Comparison of ENCODE assay signal across 16 cellular contexts in genomic region chr3:152230367-152230766, GRCh38. TPM values are rescaled to one million over a fixed set of nuclear protein-coding genes. Genes with fewer than 3 reads are reported as not detected.
DNase-seq lines count a peak whose midpoint lies in the region; ATAC-seq, FAIRE-seq and TF ChIP-seq lines count a peak whose summit lies in the region.
"Had no signal": no experiment of that assay in that cellular context is flagged by ENCODE, and none has a peak within 500 bp of the region (broad histone marks: within the 10 kb centered on the region; RNA-seq: fewer than 3 reads in every experiment).

No MANE protein-coding gene starts in this region.

- BruUV-seq in HepG2 (replicated peaks; lab: Mats Ljungman, UMichigan) = no TSS peak

- H3K4me3 Mint-ChIP-seq in activated CD4-positive, alpha-beta memory T cell treated with anti-CD3 and anti-CD28 coated beads for 36 hours = no peak overlapping the region
- no peak overlapping the region for H3K4me3 Mint-ChIP-seq in activated CD4-positive, alpha-beta memory T cell treated with anti-CD3 and anti-CD28 coated beads, Interleukin-2, amount 10 ng/mL, durations not matched to agents 7 days and 5 days
- peak overlapping the region; percentile 50 for H3K4me3 Mint-ChIP-seq in CD4-positive, alpha-beta T cell
- peak overlapping the region; percentile 63 for H3K4me3 Mint-ChIP-seq in activated T-helper 17 cell treated with anti-CD3 and anti-CD28 coated beads, Interleukin-2, amount 50 U/mL, for 72 hours
- H3K4me3 Mint-ChIP-seq: B cell, IgD-negative memory B cell had no signal

- no peaks in the 10 kb centered on the region for H3K27me3 ChIP-seq in CD4-positive, alpha-beta T cell (ENCODE audit: control insufficient read depth, insufficient read depth, low read length)
- H3K27me3 ChIP-seq in HepG2 (ENCODE audit: control insufficient read depth in 1 of 2, insufficient read depth in 2 of 2, low read length in 2 of 2) (no peaks in the 10 kb centered on the region), psoas muscle (ENCODE audit: insufficient read depth in 3 of 3, low read length in 2 of 3) (no peaks in the 10 kb centered on the region)

- no peak overlapping the region for H2AFZ ChIP-seq in HepG2 (ENCODE audit: low read length)
- H2AFZ ChIP-seq: GM23248 had no signal

- H3K9ac ChIP-seq in HepG2 (ENCODE audit: insufficient read depth, low read depth, low read length) = no peak overlapping the region
- H3K9ac ChIP-seq: GM23248 had no signal

- no peak overlapping the region for H3K4me2 ChIP-seq in HepG2 (ENCODE audit: low read depth, low read length)

- TF ChIP-seq CTCF in CD4-positive, alpha-beta T cell (IDR thresholded peaks at IDR 0.05) = no peak
- TF ChIP-seq CTCF in HepG2 (CRISPR knock-in tag; IDR thresholded peaks at IDR 0.05) (no peak), psoas muscle (IDR thresholded peaks at IDR 0.05) (no peak)

- no peak for DNase-seq in activated CD4-positive, alpha-beta memory T cell treated with anti-CD3 and anti-CD28 coated beads for 36 hours
- no peak for DNase-seq in activated CD4-positive, alpha-beta memory T cell treated with anti-CD3 and anti-CD28 coated beads, Interleukin-2, amount 10 ng/mL, durations not matched to agents 7 days and 5 days
- DNase-seq in CD4-positive, alpha-beta T cell = no peak
- DNase-seq in HepG2 (ENCODE audit: low spot score) = no peak
- DNase-seq in psoas muscle = no peak
- DNase-seq in stimulated activated CD4-positive, alpha-beta T cell treated with anti-CD3 and anti-CD28 coated beads, Interleukin-15, amount 100 ng/mL, for 24 hours = no peak
- DNase-seq: GF-D8, GM23248, NCI-H1105 had no signal

- POLR2A ChIA-PET in activated CD4-positive, alpha-beta memory T cell treated with anti-CD3 and anti-CD28 coated beads for 36 hours (lab: Charles Lee) = no interaction called here
- POLR2A ChIA-PET in activated CD4-positive, alpha-beta memory T cell treated with anti-CD3 and anti-CD28 coated beads, Interleukin-2, amount 10 ng/mL, durations not matched to agents 7 days and 5 days (lab: Charles Lee) = no interaction called here
- POLR2A ChIA-PET in CD4-positive, alpha-beta T cell (lab: Charles Lee) = interaction anchor here (2.9 kb wide), 1 partner anchor 39 kb away, joined by 10 read pairs; the partner anchor contains the start of gene MBNL1
- POLR2A ChIA-PET in HepG2 (lab: Yijun Ruan, JAX) = no interaction called here

- CTCF ChIA-PET in activated CD4-positive, alpha-beta memory T cell treated with anti-CD3 and anti-CD28 coated beads for 36 hours (lab: Charles Lee) = no interaction called here
- CTCF ChIA-PET in activated CD4-positive, alpha-beta memory T cell treated with anti-CD3 and anti-CD28 coated beads, Interleukin-2, amount 10 ng/mL, durations not matched to agents 7 days and 5 days (lab: Charles Lee) = no interaction called here
- CTCF ChIA-PET in CD4-positive, alpha-beta T cell (lab: Charles Lee) = interaction anchor here (1.3 kb wide), 1 partner anchor 11 kb away, joined by 4 read pairs; no protein-coding TSS in a partner anchor
- CTCF ChIA-PET in HepG2 (lab: Yijun Ruan, JAX; ENCODE audit: low intra/inter-chr PET ratio, low total read pairs) = interaction anchor here (1.6 kb wide), 1 partner anchor 213 kb away, joined by 6 read pairs; no protein-coding TSS in a partner anchor

- TF ChIP-seq EP300 in HepG2 (IDR thresholded peaks at IDR 0.05; ENCODE audit: low read depth in 2 of 2, low read length in 2 of 2) (no peak), HepG2 (CRISPR knock-in tag; IDR thresholded peaks at IDR 0.05; ENCODE audit: borderline replicate concordance) (no peak)

- no peaks in the 10 kb centered on the region for H3K27me3 Mint-ChIP-seq in activated CD4-positive, alpha-beta memory T cell treated with anti-CD3 and anti-CD28 coated beads for 36 hours
- H3K27me3 Mint-ChIP-seq in activated CD4-positive, alpha-beta memory T cell treated with anti-CD3 and anti-CD28 coated beads, Interleukin-2, amount 10 ng/mL, durations not matched to agents 7 days and 5 days = no peaks in the 10 kb centered on the region
- no peaks in the 10 kb centered on the region for H3K27me3 Mint-ChIP-seq in CD4-positive, alpha-beta T cell
- no peaks in the 10 kb centered on the region for H3K27me3 Mint-ChIP-seq in activated T-helper 17 cell treated with anti-CD3 and anti-CD28 coated beads, Interleukin-2, amount 50 U/mL, for 72 hours
- H3K27me3 Mint-ChIP-seq: B cell, IgD-negative memory B cell had no signal

- H3K27ac ChIP-seq in CD4-positive, alpha-beta T cell (ENCODE audit: low read depth, low read length) = no peak overlapping the region
- H3K27ac ChIP-seq in HepG2 (ENCODE audit: extremely low read length, insufficient read depth, low read length) (no peak overlapping the region), psoas muscle (no peak overlapping the region)
- H3K27ac ChIP-seq: GM23248, HL-60 had no signal

- no peaks in the 10 kb centered on the region for H3K36me3 Mint-ChIP-seq in activated CD4-positive, alpha-beta memory T cell treated with anti-CD3 and anti-CD28 coated beads for 36 hours
- peaks cover 10% of the 10 kb centered on the region for H3K36me3 Mint-ChIP-seq in activated CD4-positive, alpha-beta memory T cell treated with anti-CD3 and anti-CD28 coated beads, Interleukin-2, amount 10 ng/mL, durations not matched to agents 7 days and 5 days (ENCODE audit: low read depth)
- no peaks in the 10 kb centered on the region for H3K36me3 Mint-ChIP-seq in CD4-positive, alpha-beta T cell (ENCODE audit: low read depth)
- no peaks in the 10 kb centered on the region for H3K36me3 Mint-ChIP-seq in activated T-helper 17 cell treated with anti-CD3 and anti-CD28 coated beads, Interleukin-2, amount 50 U/mL, for 72 hours (ENCODE audit: low read depth)
- H3K36me3 Mint-ChIP-seq: IgD-negative memory B cell had no signal

- intact Hi-C loops in activated CD4-positive, alpha-beta memory T cell treated with anti-CD3 and anti-CD28 coated beads for 36 hours (cut with micrococcal nuclease) = no loop called here
- intact Hi-C loops in CD4-positive, alpha-beta T cell (cut with DNase I, micrococcal nuclease) = loop anchor here in 1 of 2 experiments (5.0 kb wide), 1 partner anchor 37 kb away; the partner anchor contains the start of gene MBNL1
- intact Hi-C loops in HepG2 (cut with micrococcal nuclease; ENCODE audit: unreplicated experiment) (no loop called here), psoas muscle (cut with DNase I) (no loop called here)

- no peak for TF ChIP-seq POLR2A in HepG2 (IDR thresholded peaks at IDR 0.05; ENCODE audit: insufficient read depth in 1 of 2, low read depth in 2 of 2, low read length in 2 of 2)

- H3K4me3 ChIP-seq in HepG2 (replicated peaks in 1 of 3; ENCODE audit: insufficient read depth in 1 of 3, low read depth in 2 of 3, low read length in 3 of 3) (no peak overlapping the region), psoas muscle (no peak overlapping the region)
- H3K4me3 ChIP-seq: GM23248, HAP-1 had no signal

- TF ChIP-seq RAD21 in HepG2 (CRISPR knock-in tag; IDR thresholded peaks at IDR 0.05) = no peak

- FAIRE-seq in HepG2 (lab: Jason Lieb, UNC) = no peak
- FAIRE-seq: RCC 7860 had no signal

- H3K79me2 ChIP-seq in HepG2 (ENCODE audit: insufficient read depth, low read length) = no peaks in the 10 kb centered on the region

- no peaks in the 10 kb centered on the region for H3K9me3 Mint-ChIP-seq in activated CD4-positive, alpha-beta memory T cell treated with anti-CD3 and anti-CD28 coated beads for 36 hours
- H3K9me3 Mint-ChIP-seq in activated CD4-positive, alpha-beta memory T cell treated with anti-CD3 and anti-CD28 coated beads, Interleukin-2, amount 10 ng/mL, durations not matched to agents 7 days and 5 days = no peaks in the 10 kb centered on the region
- no peaks in the 10 kb centered on the region for H3K9me3 Mint-ChIP-seq in CD4-positive, alpha-beta T cell
- no peaks in the 10 kb centered on the region for H3K9me3 Mint-ChIP-seq in activated T-helper 17 cell treated with anti-CD3 and anti-CD28 coated beads, Interleukin-2, amount 50 U/mL, for 72 hours
- H3K9me3 Mint-ChIP-seq: IgD-negative memory B cell had no signal

- ATAC-seq in CD4-positive, alpha-beta T cell (ENCODE audit: poor library complexity) = no peak
- ATAC-seq in activated T-helper 17 cell treated with anti-CD3 and anti-CD28 coated beads, Interleukin-2, amount 50 U/mL, for 72 hours (replicated peaks) = no peak
- ATAC-seq in HepG2 (no peak), psoas muscle (no peak), HG03378 (IDR thresholded peaks at IDR 0.05; ENCODE audit: unreplicated experiment) (no peak)

- H3K4me1 ChIP-seq in HepG2 (ENCODE audit: insufficient read depth, low read length) (no peaks in the 10 kb centered on the region), psoas muscle (peaks cover 11% of the 10 kb centered on the region)
- H3K4me1 ChIP-seq: HAP-1 had no signal

- WGBS in HepG2 (ENCODE audit: low lambda C conversion rate) = 26% methylated on average over 1 of the region's 1 CpG
- WGBS in psoas muscle, 3 donors = 88 to 98% (median 93%) methylated on average over 1 of the region's 1 CpG

- H4K20me1 ChIP-seq in HepG2 (ENCODE audit: insufficient read depth, low read length) = no peaks in the 10 kb centered on the region

- H3K4me1 Mint-ChIP-seq in activated CD4-positive, alpha-beta memory T cell treated with anti-CD3 and anti-CD28 coated beads for 36 hours (ENCODE audit: low read depth) = peaks cover 67% of the 10 kb centered on the region
- H3K4me1 Mint-ChIP-seq in activated CD4-positive, alpha-beta memory T cell treated with anti-CD3 and anti-CD28 coated beads, Interleukin-2, amount 10 ng/mL, durations not matched to agents 7 days and 5 days = peaks cover 27% of the 10 kb centered on the region
- peaks cover 72% of the 10 kb centered on the region for H3K4me1 Mint-ChIP-seq in CD4-positive, alpha-beta T cell (ENCODE audit: low read depth)
- H3K4me1 Mint-ChIP-seq in activated T-helper 17 cell treated with anti-CD3 and anti-CD28 coated beads, Interleukin-2, amount 50 U/mL, for 72 hours = peaks cover 42% of the 10 kb centered on the region

- H3K36me3 ChIP-seq in HepG2 (replicated peaks in 1 of 2; ENCODE audit: control insufficient read depth in 1 of 2, insufficient read depth in 2 of 2, low read length in 2 of 2) (no peaks in the 10 kb centered on the region), psoas muscle (ENCODE audit: insufficient read depth in 1 of 2, low read depth in 1 of 2) (no peaks in the 10 kb centered on the region)
- H3K36me3 ChIP-seq: HAP-1 had no signal

- peak overlapping the region; percentile 43 for H3K27ac Mint-ChIP-seq in activated CD4-positive, alpha-beta memory T cell treated with anti-CD3 and anti-CD28 coated beads for 36 hours
- no peak overlapping the region for H3K27ac Mint-ChIP-seq in activated CD4-positive, alpha-beta memory T cell treated with anti-CD3 and anti-CD28 coated beads, Interleukin-2, amount 10 ng/mL, durations not matched to agents 7 days and 5 days
- peak overlapping the region; percentile 25 for H3K27ac Mint-ChIP-seq in CD4-positive, alpha-beta T cell
- H3K27ac Mint-ChIP-seq in activated T-helper 17 cell treated with anti-CD3 and anti-CD28 coated beads, Interleukin-2, amount 50 U/mL, for 72 hours = peak overlapping the region; percentile 83
- H3K27ac Mint-ChIP-seq: B cell, IgD-negative memory B cell had no signal

- H3K9me3 ChIP-seq in CD4-positive, alpha-beta T cell (ENCODE audit: control insufficient read depth, low read length) = no peaks in the 10 kb centered on the region
- H3K9me3 ChIP-seq in HepG2 (ENCODE audit: low read length) (no peaks in the 10 kb centered on the region), psoas muscle (no peaks in the 10 kb centered on the region)
- H3K9me3 ChIP-seq: HAP-1 had no signal

- in situ Hi-C loops in HepG2 (cut with HindIII; ENCODE audit: extremely low pct_ligation_motif_present, low pct_unique_long_range_greater_than_20kb) = no loop called here

RNA-seq across cellular contexts. Expression of gene MBNL1, which starts 38.4 kb away (rescaled TPM):
- 100 to 1,000 TPM; 290 to 302 TPM for total RNA-seq in activated CD4-positive, alpha-beta memory T cell treated with anti-CD3 and anti-CD28 coated beads for 36 hours
- total RNA-seq in activated CD4-positive, alpha-beta memory T cell treated with anti-CD3 and anti-CD28 coated beads, Interleukin-2, amount 10 ng/mL, durations not matched to agents 7 days and 5 days = 100 to 1,000 TPM; 289 to 305 TPM
- 100 to 1,000 TPM; 551 to 561 TPM for total RNA-seq in CD4-positive, alpha-beta T cell
- 100 to 1,000 TPM; 322 to 452 TPM for total RNA-seq in activated T-helper 17 cell treated with anti-CD3 and anti-CD28 coated beads, Interleukin-2, amount 50 U/mL, for 72 hours
- total RNA-seq in HepG2 (2016; rRNA removed; fragmentation: Illumina TruSeq; extraction: Trizol) = 55.4 TPM in 2 replicates
- total RNA-seq in HepG2 (2016; cell fraction: cytosol; rRNA removed; fragmentation: Illumina TruSeq; extraction: Trizol; ENCODE audit: low read depth) = 8.2 and 11.3 TPM in 2 replicates
- total RNA-seq in HepG2 (2016; cell fraction: insoluble cytoplasmic fraction; rRNA removed; fragmentation: Illumina TruSeq; extraction: Trizol) = 50.3 and 56.4 TPM in 2 replicates
- 19.1 and 21.6 TPM in 2 replicates for total RNA-seq in HepG2 (2016; cell fraction: membrane; rRNA removed; fragmentation: Illumina TruSeq; extraction: Trizol)
- 106 and 117 TPM in 2 replicates for total RNA-seq in HepG2 (2016; cell fraction: nucleus; rRNA removed; fragmentation: Illumina TruSeq; extraction: Trizol)
- polyA plus RNA-seq in HepG2 (2011; rRNA removed) = 19.3 and 27.1 TPM in 2 replicates
- 23.1 and 24.2 TPM in 2 replicates for polyA plus RNA-seq in HepG2 (2011; cell fraction: cytosol; rRNA removed)
- 28.6 and 31.4 TPM in 2 replicates for polyA plus RNA-seq in HepG2 (2011; cell fraction: nucleus; rRNA removed)
- 16.4 and 17.7 TPM in 2 replicates for polyA plus RNA-seq in HepG2 (2012)
- polyA plus RNA-seq in HepG2 (2016; cell fraction: cytosol; fragmentation: Illumina TruSeq; extraction: Trizol; ENCODE audit: low read depth) = 1.4 and 1.5 TPM in 2 replicates
- 35.7 and 36.6 TPM in 2 replicates for polyA plus RNA-seq in HepG2 (2016; cell fraction: insoluble cytoplasmic fraction; fragmentation: Illumina TruSeq; extraction: Trizol; ENCODE audit: low read depth)
- polyA plus RNA-seq in HepG2 (2016; cell fraction: membrane; fragmentation: Illumina TruSeq; extraction: Trizol; ENCODE audit: low read depth) = 6.8 TPM in 2 replicates
- 41.8 and 44.0 TPM in 2 replicates for polyA plus RNA-seq in HepG2 (2016; cell fraction: nucleus; fragmentation: Illumina TruSeq; extraction: Trizol; ENCODE audit: insufficient read depth, low read depth)
- 130 and 203 TPM in 2 replicates for polyA minus RNA-seq in HepG2 (2011; rRNA and poly(A)+ RNA removed; ENCODE audit: low replicate concordance)
- polyA minus RNA-seq in HepG2 (2011; cell fraction: cytosol; rRNA and poly(A)+ RNA removed) = 59.9 and 63.4 TPM in 2 replicates
- 167 and 169 TPM in 2 replicates for polyA minus RNA-seq in HepG2 (2011; cell fraction: nucleus; rRNA and poly(A)+ RNA removed)
- 100 to 1,000 TPM; 179 to 281 (median 242) TPM for total RNA-seq in psoas muscle
- 100 to 1,000 TPM in 2 of 3 donors, 10 to 100 TPM in 1; 27.4 to 168 (median 108) TPM for polyA plus RNA-seq in psoas muscle

Comparison
In these comparisons a context has a peak if more than half of its experiments do, and no peak if none do; other contexts are left out.
1. H3K4me3 Mint-ChIP-seq: peak in CD4-positive, alpha-beta T cell (single experiment) and activated T-helper 17 cell treated with anti-CD3 and anti-CD28 coated beads, Interleukin-2, amount 50 U/mL, for 72 hours (single experiment); none in activated CD4-positive, alpha-beta memory T cell treated with anti-CD3 and anti-CD28 coated beads for 36 hours (single experiment) and activated CD4-positive, alpha-beta memory T cell treated with anti-CD3 and anti-CD28 coated beads, Interleukin-2, amount 10 ng/mL, durations not matched to agents 7 days and 5 days (single experiment).
2. CTCF ChIA-PET loops: an anchor here in CD4-positive, alpha-beta T cell (1.3 kb wide) and HepG2 (1.6 kb wide); none called in activated CD4-positive, alpha-beta memory T cell treated with anti-CD3 and anti-CD28 coated beads for 36 hours and activated CD4-positive, alpha-beta memory T cell treated with anti-CD3 and anti-CD28 coated beads, Interleukin-2, amount 10 ng/mL, durations not matched to agents 7 days and 5 days.